8 cellular contexts compared by ENCODE assay signal in the genomic region with DNA sequence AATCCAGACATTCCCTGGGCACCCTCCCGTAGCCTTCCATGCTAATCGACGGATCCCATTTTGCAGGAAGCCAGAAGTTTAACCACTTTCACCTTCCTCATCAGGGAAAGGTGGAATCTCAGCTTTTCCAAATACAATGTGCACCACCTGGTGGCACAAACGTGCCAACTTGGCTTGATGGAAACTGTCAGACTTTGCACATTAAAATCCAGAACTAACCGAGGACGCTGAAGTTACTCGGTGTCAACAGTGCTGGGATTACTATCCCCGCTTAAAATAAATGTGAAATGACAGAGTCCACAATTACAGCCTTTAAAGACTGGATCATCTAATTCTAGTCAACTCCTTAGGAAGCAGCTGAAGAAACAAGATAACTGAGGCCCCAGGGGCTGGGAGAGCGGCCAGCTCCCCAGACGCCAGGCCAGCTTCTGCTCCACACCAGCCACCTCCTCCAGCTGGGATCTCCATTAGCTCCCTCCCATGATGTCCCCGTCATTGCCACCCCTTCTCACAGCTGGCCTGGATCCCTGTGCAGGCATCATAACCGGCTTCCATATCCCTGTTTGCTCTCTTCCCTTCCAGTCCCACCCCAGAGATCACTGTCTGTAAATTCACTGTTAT. TPM values are rescaled to one million over a fixed set of nuclear protein-coding genes. Genes with fewer than 3 reads are reported as not detected.
A peak's percentile ranks its signal among the peaks of the same experiment; 100 is the strongest.
DNase-seq lines count a peak whose midpoint lies in the region; ATAC-seq and TF ChIP-seq lines count a peak whose summit lies in the region.

No MANE protein-coding gene starts in this region.

- intact Hi-C loops in breast epithelium (cut with DNase I; ENCODE audit: low total_unique reads) = loop anchor here (10.0 kb wide), 1 partner anchor 182 kb away; no protein-coding TSS in a partner anchor

- H3K36me3 Mint-ChIP-seq in immature natural killer cell = no peaks in the 10 kb centered on the region

- peak; percentile 25 for ATAC-seq in lung (ENCODE audit: insufficient read depth, low FRiP score)

- H3K27me3 ChIP-seq in breast epithelium (no peaks in the 10 kb centered on the region), lung (ENCODE audit: control insufficient read depth, insufficient read depth) (no peaks in the 10 kb centered on the region)

- TF ChIP-seq CTCF in GM12873 (IDR thresholded peaks at IDR 0.05; ENCODE audit: insufficient read depth, low read depth, low read length, missing control alignments) = peak; percentile 28
- peak; percentile 64 to 79 (median 75) for TF ChIP-seq CTCF in breast epithelium (IDR thresholded peaks at IDR 0.05)
- TF ChIP-seq CTCF in lung (IDR thresholded peaks at IDR 0.05; ENCODE audit: control extremely low read depth, extremely low read depth) = no peak

- H3K27ac ChIP-seq in breast epithelium = peak overlapping the region; percentile 54 to 75
- H3K27ac ChIP-seq in lung (ENCODE audit: low read depth in 1 of 2, low read length in 1 of 2) = no peak overlapping the region

- no peaks in the 10 kb centered on the region for H3K27me3 Mint-ChIP-seq in immature natural killer cell (ENCODE audit: low read depth in 3 of 3)

- DNase-seq in NCI-H510A treated with DMSO at 0.1 percent for 48 hours (lab: John Stamatoyannopoulos, UW) = peak; percentile 49
- DNase-seq in breast epithelium (ENCODE audit: low spot score in 2 of 2) = peak in 1 of 2 donors; percentile 50
- DNase-seq in lung (ENCODE audit: low spot score) = no peak
- no peak for DNase-seq in GM19238 (ENCODE audit: insufficient read length, low spot score)
- DNase-seq in immature natural killer cell = no peak
- no peak for DNase-seq in D341Med (ENCODE audit: low spot score)
- no peak for DNase-seq in DMS114 treated with DMSO at 0.1 percent for 48 hours (lab: John Stamatoyannopoulos, UW; ENCODE audit: unreplicated experiment)

- peak overlapping the region in 2 of 3 donors; percentile 33 to 43 for H3K4me3 ChIP-seq in breast epithelium
- H3K4me3 ChIP-seq in lung = no peak overlapping the region

- WGBS in lung, 2 donors = 63 to 77% methylated on average over 12 of the region's 12 CpGs

- no peak overlapping the region for H3K4me3 Mint-ChIP-seq in immature natural killer cell

- H3K4me1 Mint-ChIP-seq in immature natural killer cell = no peaks in the 10 kb centered on the region

- H3K36me3 ChIP-seq in breast epithelium = no peaks in the 10 kb centered on the region
- H3K36me3 ChIP-seq in lung (ENCODE audit: control insufficient read depth in 2 of 2, insufficient read depth in 2 of 2, low read length in 2 of 2) = peaks cover 0 to 27% of the 10 kb centered on the region in 2 donors

- TF ChIP-seq POLR2A in breast epithelium (IDR thresholded peaks at IDR 0.05) = no peak

- H3K9me3 ChIP-seq in breast epithelium = no peaks in the 10 kb centered on the region
- H3K9me3 ChIP-seq in lung (ENCODE audit: control insufficient read depth in 2 of 2, insufficient read depth in 1 of 2, low read length in 1 of 2) = no peaks in the 10 kb centered on the region

- H3K27ac Mint-ChIP-seq in immature natural killer cell = no peak overlapping the region

- H3K4me1 ChIP-seq in breast epithelium (no peaks in the 10 kb centered on the region), lung (ENCODE audit: control insufficient read depth in 2 of 2, insufficient read depth in 2 of 2, low read length in 2 of 2) (no peaks in the 10 kb centered on the region)

- H3K9me3 Mint-ChIP-seq in immature natural killer cell = no peaks in the 10 kb centered on the region

RNA-seq across cellular contexts. Expression of gene RETREG1, which starts 50.2 kb away (rescaled TPM):
- total RNA-seq in breast epithelium (10 to 100 TPM; 27.1 to 51.5 (median 37.7) TPM), lung (10 to 100 TPM in 1 of 2 donors, 1 to 10 TPM in 1; 6.8 to 19.5 TPM)
- polyA plus RNA-seq in lung (10 to 100 TPM in 1 of 2 donors, 1 to 10 TPM in 1; 8.7 to 10.5 TPM), immature natural killer cell (1 to 10 TPM; 2.8 to 5.6 (median 3.6) TPM)

Comparison
In these comparisons a context has a peak if more than half of its experiments do, and no peak if none do; other contexts are left out.
1. H3K27ac ChIP-seq: peak in breast epithelium (2 of 2); none in lung (0 of 2).